ENCODE assay signal across 1 cellular context in the genomic region with DNA sequence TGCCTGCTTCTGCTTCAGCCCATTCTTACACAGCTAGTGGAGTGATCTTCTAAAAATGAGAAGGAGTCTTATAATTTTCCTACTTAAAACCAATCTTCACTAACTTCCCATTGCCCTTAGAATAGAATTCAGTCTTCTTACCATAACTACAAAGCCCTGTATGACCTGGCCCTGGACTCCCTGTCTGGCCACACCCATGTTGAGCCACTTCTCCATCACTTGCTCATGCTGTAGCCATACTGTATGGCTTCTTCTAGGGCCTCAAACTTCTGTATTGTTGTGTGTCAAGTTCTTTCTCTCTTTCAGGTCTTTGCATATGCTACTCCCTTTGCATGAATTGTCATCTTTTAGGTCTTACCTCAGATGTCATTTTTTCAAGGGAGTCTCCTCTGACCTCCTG.
TF ChIP-seq lines count a peak whose summit lies in the region.

No MANE protein-coding gene starts in this region.

TF ChIP-seq in GM23338, 12 proteins besides CTCF, POLR2A, EP300 and RAD21 (continued from another document):
- TF ChIP-seq, protein P1, sequence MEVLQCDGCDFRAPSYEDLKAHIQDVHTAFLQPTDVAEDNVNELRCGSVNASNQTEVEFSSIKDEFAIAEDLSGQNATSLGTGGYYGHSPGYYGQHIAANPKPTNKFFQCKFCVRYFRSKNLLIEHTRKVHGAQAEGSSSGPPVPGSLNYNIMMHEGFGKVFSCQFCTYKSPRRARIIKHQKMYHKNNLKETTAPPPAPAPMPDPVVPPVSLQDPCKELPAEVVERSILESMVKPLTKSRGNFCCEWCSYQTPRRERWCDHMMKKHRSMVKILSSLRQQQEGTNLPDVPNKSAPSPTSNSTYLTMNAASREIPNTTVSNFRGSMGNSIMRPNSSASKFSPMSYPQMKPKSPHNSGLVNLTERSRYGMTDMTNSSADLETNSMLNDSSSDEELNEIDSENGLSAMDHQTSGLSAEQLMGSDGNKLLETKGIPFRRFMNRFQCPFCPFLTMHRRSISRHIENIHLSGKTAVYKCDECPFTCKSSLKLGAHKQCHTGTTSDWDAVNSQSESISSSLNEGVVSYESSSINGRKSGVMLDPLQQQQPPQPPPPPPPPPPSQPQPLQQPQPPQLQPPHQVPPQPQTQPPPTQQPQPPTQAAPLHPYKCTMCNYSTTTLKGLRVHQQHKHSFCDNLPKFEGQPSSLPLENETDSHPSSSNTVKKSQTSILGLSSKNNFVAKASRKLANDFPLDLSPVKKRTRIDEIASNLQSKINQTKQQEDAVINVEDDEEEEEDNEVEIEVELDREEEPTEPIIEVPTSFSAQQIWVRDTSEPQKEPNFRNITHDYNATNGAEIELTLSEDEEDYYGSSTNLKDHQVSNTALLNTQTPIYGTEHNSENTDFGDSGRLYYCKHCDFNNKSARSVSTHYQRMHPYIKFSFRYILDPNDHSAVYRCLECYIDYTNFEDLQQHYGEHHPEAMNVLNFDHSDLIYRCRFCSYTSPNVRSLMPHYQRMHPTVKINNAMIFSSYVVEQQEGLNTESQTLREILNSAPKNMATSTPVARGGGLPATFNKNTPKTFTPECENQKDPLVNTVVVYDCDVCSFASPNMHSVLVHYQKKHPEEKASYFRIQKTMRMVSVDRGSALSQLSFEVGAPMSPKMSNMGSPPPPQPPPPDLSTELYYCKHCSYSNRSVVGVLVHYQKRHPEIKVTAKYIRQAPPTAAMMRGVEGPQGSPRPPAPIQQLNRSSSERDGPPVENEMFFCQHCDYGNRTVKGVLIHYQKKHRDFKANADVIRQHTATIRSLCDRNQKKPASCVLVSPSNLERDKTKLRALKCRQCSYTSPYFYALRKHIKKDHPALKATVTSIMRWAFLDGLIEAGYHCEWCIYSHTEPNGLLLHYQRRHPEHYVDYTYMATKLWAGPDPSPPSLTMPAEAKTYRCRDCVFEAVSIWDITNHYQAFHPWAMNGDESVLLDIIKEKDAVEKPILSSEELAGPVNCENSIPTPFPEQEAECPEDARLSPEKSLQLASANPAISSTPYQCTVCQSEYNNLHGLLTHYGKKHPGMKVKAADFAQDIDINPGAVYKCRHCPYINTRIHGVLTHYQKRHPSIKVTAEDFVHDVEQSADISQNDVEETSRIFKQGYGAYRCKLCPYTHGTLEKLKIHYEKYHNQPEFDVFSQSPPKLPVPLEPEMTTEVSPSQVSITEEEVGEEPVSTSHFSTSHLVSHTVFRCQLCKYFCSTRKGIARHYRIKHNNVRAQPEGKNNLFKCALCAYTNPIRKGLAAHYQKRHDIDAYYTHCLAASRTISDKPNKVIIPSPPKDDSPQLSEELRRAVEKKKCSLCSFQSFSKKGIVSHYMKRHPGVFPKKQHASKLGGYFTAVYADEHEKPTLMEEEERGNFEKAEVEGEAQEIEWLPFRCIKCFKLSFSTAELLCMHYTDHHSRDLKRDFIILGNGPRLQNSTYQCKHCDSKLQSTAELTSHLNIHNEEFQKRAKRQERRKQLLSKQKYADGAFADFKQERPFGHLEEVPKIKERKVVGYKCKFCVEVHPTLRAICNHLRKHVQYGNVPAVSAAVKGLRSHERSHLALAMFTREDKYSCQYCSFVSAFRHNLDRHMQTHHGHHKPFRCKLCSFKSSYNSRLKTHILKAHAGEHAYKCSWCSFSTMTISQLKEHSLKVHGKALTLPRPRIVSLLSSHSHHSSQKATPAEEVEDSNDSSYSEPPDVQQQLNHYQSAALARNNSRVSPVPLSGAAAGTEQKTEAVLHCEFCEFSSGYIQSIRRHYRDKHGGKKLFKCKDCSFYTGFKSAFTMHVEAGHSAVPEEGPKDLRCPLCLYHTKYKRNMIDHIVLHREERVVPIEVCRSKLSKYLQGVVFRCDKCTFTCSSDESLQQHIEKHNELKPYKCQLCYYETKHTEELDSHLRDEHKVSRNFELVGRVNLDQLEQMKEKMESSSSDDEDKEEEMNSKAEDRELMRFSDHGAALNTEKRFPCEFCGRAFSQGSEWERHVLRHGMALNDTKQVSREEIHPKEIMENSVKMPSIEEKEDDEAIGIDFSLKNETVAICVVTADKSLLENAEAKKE (CRISPR knock-in tag; IDR thresholded peaks at IDR 0.05): no peak
- TF ChIP-seq, protein P2, sequence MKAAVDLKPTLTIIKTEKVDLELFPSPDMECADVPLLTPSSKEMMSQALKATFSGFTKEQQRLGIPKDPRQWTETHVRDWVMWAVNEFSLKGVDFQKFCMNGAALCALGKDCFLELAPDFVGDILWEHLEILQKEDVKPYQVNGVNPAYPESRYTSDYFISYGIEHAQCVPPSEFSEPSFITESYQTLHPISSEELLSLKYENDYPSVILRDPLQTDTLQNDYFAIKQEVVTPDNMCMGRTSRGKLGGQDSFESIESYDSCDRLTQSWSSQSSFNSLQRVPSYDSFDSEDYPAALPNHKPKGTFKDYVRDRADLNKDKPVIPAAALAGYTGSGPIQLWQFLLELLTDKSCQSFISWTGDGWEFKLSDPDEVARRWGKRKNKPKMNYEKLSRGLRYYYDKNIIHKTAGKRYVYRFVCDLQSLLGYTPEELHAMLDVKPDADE (IDR thresholded peaks at IDR 0.05): no peak
- TF ChIP-seq STAT1 (IDR thresholded peaks at IDR 0.05; ENCODE audit: unreplicated experiment): no peak
- TF ChIP-seq JUNB (IDR thresholded peaks at IDR 0.05; ENCODE audit: unreplicated experiment): no peak
- TF ChIP-seq, protein P3, sequence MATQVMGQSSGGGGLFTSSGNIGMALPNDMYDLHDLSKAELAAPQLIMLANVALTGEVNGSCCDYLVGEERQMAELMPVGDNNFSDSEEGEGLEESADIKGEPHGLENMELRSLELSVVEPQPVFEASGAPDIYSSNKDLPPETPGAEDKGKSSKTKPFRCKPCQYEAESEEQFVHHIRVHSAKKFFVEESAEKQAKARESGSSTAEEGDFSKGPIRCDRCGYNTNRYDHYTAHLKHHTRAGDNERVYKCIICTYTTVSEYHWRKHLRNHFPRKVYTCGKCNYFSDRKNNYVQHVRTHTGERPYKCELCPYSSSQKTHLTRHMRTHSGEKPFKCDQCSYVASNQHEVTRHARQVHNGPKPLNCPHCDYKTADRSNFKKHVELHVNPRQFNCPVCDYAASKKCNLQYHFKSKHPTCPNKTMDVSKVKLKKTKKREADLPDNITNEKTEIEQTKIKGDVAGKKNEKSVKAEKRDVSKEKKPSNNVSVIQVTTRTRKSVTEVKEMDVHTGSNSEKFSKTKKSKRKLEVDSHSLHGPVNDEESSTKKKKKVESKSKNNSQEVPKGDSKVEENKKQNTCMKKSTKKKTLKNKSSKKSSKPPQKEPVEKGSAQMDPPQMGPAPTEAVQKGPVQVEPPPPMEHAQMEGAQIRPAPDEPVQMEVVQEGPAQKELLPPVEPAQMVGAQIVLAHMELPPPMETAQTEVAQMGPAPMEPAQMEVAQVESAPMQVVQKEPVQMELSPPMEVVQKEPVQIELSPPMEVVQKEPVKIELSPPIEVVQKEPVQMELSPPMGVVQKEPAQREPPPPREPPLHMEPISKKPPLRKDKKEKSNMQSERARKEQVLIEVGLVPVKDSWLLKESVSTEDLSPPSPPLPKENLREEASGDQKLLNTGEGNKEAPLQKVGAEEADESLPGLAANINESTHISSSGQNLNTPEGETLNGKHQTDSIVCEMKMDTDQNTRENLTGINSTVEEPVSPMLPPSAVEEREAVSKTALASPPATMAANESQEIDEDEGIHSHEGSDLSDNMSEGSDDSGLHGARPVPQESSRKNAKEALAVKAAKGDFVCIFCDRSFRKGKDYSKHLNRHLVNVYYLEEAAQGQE (IDR thresholded peaks at IDR 0.05; ENCODE audit: unreplicated experiment): no peak
- no peak for TF ChIP-seq POLR2AphosphoS5 (IDR thresholded peaks at IDR 0.05; ENCODE audit: low read depth)
